Comparison of ENCODE assay signal across 13 cellular contexts in genomic region chr14:106141242-106142220, GRCh38.
DNase-seq lines count a peak whose midpoint lies in the region; ATAC-seq, FAIRE-seq and TF ChIP-seq lines count a peak whose summit lies in the region.
"Had no signal": no experiment of that assay in that cellular context is flagged by ENCODE, and none has a peak within 500 bp of the region (broad histone marks: within the 10 kb centered on the region; RNA-seq: fewer than 3 reads in every experiment).

No MANE protein-coding gene starts in this region.

- no peak for ATAC-seq in HG02759 (IDR thresholded peaks at IDR 0.05; ENCODE audit: unreplicated experiment)
- ATAC-seq: foreskin keratinocyte, right cardiac atrium had no signal

- DNase-seq in GM12892 (ENCODE audit: insufficient read length) (peak; percentile 1), erythroblast (lab: John Stamatoyannopoulos, UW) (peak; percentile 65 to 68), inferior parietal cortex (ENCODE audit: extremely low spot score) (no peak), NCI-H187 treated with DMSO at 0.1 percent for 48 hours (lab: John Stamatoyannopoulos, UW) (no peak), DMS79 (lab: John Stamatoyannopoulos, UW) (no peak)
- DNase-seq in activated CD4-positive, CD25-positive, alpha-beta regulatory T cell treated with anti-CD3 and anti-CD28 coated beads, Interleukin-2, amount 50 U/mL, for 16 hours (ENCODE audit: low read depth, low spot score): peak; percentile 16
- DNase-seq: foreskin keratinocyte had no signal

- peak; percentile 22 for TF ChIP-seq CTCF in 22Rv1 (IDR thresholded peaks at IDR 0.05)

- no peak for FAIRE-seq in GM12892 (lab: Jason Lieb, UNC)

- peak overlapping the region; percentile 73 for H3K27ac ChIP-seq in 22Rv1
- H3K27ac ChIP-seq: BLaER1 treated with 17β-estradiol and CSF1 and Interleukin-3, amounts not matched to agents 10 nM and 100 nM; foreskin keratinocyte; thoracic aorta; VCaP had no signal

- TF ChIP-seq POLR2A in GM12892 (IDR thresholded peaks at IDR 0.05; ENCODE audit: low read depth, low read length) (no peak), erythroblast (IDR thresholded peaks at IDR 0.05; ENCODE audit: low read length) (no peak)

Comparison
In these comparisons a context has a peak if more than half of its experiments do, and no peak if none do; other contexts are left out.
1. DNase-seq: peak in GM12892 (single experiment), activated CD4-positive, CD25-positive, alpha-beta regulatory T cell treated with anti-CD3 and anti-CD28 coated beads, Interleukin-2, amount 50 U/mL, for 16 hours (single experiment) and erythroblast (2 of 2); none in inferior parietal cortex (single experiment), NCI-H187 treated with DMSO at 0.1 percent for 48 hours (single experiment) and DMS79 (single experiment).